18 cellular contexts compared by ENCODE assay signal in the genomic region with DNA sequence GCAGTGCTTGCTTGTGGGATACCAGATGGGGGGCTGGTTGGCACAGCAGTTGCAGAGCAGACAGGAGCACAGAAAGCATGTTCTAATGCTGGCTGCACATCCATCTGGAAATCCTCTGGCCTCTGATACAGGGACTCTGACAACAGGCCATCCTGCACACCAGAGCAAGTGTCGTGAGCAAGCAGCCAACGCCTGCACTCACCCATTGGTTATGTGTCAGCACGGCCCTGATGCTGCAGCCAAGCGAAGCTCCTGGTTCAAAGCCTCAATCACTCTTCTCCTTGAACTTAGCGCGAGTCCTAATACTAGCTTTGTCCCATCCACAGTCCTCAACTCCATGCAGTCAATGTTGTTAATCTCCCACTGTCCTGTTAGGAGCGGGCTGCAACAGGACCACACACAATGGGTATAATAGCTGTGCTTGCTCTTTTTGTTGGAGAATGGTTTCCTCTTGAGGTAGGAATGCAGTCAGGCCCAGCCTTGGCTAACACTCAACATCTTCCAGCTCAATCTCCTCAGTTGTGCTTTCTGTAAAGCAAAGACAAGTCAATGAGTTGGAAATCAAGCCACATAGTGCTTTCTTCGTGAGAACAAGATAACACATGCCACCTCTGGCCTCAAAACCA. TPM values are rescaled to one million over a fixed set of nuclear protein-coding genes. Genes with fewer than 3 reads are reported as not detected.
"Had no signal": no experiment of that assay in that cellular context is flagged by ENCODE, and none has a peak within 500 bp of the region (broad histone marks: within the 10 kb centered on the region; RNA-seq: fewer than 3 reads in every experiment).

No MANE protein-coding gene starts in this region.

- H3K4me3 Mint-ChIP-seq: activated CD4-positive, alpha-beta T cell treated with anti-CD3 and anti-CD28 coated beads, Interleukin-2, amount 10 ng/mL, durations not matched to agents 7 days and 5 days; activated naive CD8-positive, alpha-beta T cell treated with anti-CD3 and anti-CD28 coated beads, Interleukin-2, amount 10 ng/mL, durations not matched to agents 7 days and 5 days; activated T-helper 1 cell treated with anti-CD3 and anti-CD28 coated beads, Interleukin-12 subunit alpha, Interleukin-12 subunit beta, Interleukin-2, Interleukin-4 antibody, amounts not matched to agents 30 ng/mL and 10 ng/mL and 1 ng/mL, durations not matched to agents 14 hours and 24 hours and 36 hours; effector memory CD8-positive, alpha-beta T cell; naive thymus-derived CD4-positive, alpha-beta T cell had no signal

- H3K9me3 Mint-ChIP-seq: activated CD4-positive, alpha-beta T cell treated with anti-CD3 and anti-CD28 coated beads, Interleukin-2, amount 10 ng/mL, durations not matched to agents 7 days and 5 days; activated naive CD8-positive, alpha-beta T cell treated with anti-CD3 and anti-CD28 coated beads, Interleukin-2, amount 10 ng/mL, durations not matched to agents 7 days and 5 days; activated T-helper 1 cell treated with anti-CD3 and anti-CD28 coated beads, Interleukin-12 subunit alpha, Interleukin-12 subunit beta, Interleukin-2, Interleukin-4 antibody, amounts not matched to agents 30 ng/mL and 10 ng/mL and 1 ng/mL, durations not matched to agents 14 hours and 24 hours and 36 hours; effector memory CD8-positive, alpha-beta T cell had no signal

- DNase-seq: activated CD4-positive, alpha-beta T cell treated with anti-CD3 and anti-CD28 coated beads, Interleukin-2, amount 10 ng/mL, durations not matched to agents 7 days and 5 days; activated CD8-positive, alpha-beta memory T cell treated with anti-CD3 and anti-CD28 coated beads, Interleukin-2, amount 50 U/mL, for 48 hours; activated naive CD4-positive, alpha-beta T cell; activated naive CD8-positive, alpha-beta T cell treated with anti-CD3 and anti-CD28 coated beads, Interleukin-2, amount 10 ng/mL, durations not matched to agents 7 days and 5 days; dermis blood vessel endothelial cell; effector memory CD8-positive, alpha-beta T cell; islet precursor cell; mucosa of descending colon; naive thymus-derived CD4-positive, alpha-beta T cell; retina; stimulated activated CD4-positive, alpha-beta T cell treated with anti-CD3 and anti-CD28 coated beads, Interleukin-4, amount 100 ng/mL, for 1 hour; stimulated activated naive CD4-positive, alpha-beta T cell; trophoblast cell had no signal

- H3K9me3 ChIP-seq: gastroesophageal sphincter, left lung, mucosa of descending colon, suprapubic skin had no signal

- H3K27ac ChIP-seq: epithelial cell of prostate, gastroesophageal sphincter, left lung, suprapubic skin had no signal

- H3K4me3 ChIP-seq: gastroesophageal sphincter, left lung, mucosa of descending colon, suprapubic skin had no signal

- H3K27me3 ChIP-seq: gastroesophageal sphincter, left lung, suprapubic skin had no signal

- H3K4me1 ChIP-seq: gastroesophageal sphincter, left lung, suprapubic skin had no signal

- H3K27me3 Mint-ChIP-seq: activated CD4-positive, alpha-beta T cell treated with anti-CD3 and anti-CD28 coated beads, Interleukin-2, amount 10 ng/mL, durations not matched to agents 7 days and 5 days; activated naive CD8-positive, alpha-beta T cell treated with anti-CD3 and anti-CD28 coated beads, Interleukin-2, amount 10 ng/mL, durations not matched to agents 7 days and 5 days; effector memory CD8-positive, alpha-beta T cell had no signal

- H3K4me1 Mint-ChIP-seq: activated CD4-positive, alpha-beta T cell treated with anti-CD3 and anti-CD28 coated beads, Interleukin-2, amount 10 ng/mL, durations not matched to agents 7 days and 5 days; activated naive CD8-positive, alpha-beta T cell treated with anti-CD3 and anti-CD28 coated beads, Interleukin-2, amount 10 ng/mL, durations not matched to agents 7 days and 5 days had no signal

- H3K27ac Mint-ChIP-seq: activated CD4-positive, alpha-beta T cell treated with anti-CD3 and anti-CD28 coated beads, Interleukin-2, amount 10 ng/mL, durations not matched to agents 7 days and 5 days; activated naive CD8-positive, alpha-beta T cell treated with anti-CD3 and anti-CD28 coated beads, Interleukin-2, amount 10 ng/mL, durations not matched to agents 7 days and 5 days; activated T-helper 1 cell treated with anti-CD3 and anti-CD28 coated beads, Interleukin-12 subunit alpha, Interleukin-12 subunit beta, Interleukin-2, Interleukin-4 antibody, amounts not matched to agents 30 ng/mL and 10 ng/mL and 1 ng/mL, durations not matched to agents 14 hours and 24 hours and 36 hours; effector memory CD8-positive, alpha-beta T cell; naive thymus-derived CD4-positive, alpha-beta T cell had no signal

RNA-seq across cellular contexts. Expression of gene VSTM5, which starts 30.2 kb away (rescaled TPM):
- total RNA-seq: activated CD4-positive, alpha-beta T cell treated with anti-CD3 and anti-CD28 coated beads, Interleukin-2, amount 10 ng/mL, durations not matched to agents 7 days and 5 days; activated naive CD8-positive, alpha-beta T cell treated with anti-CD3 and anti-CD28 coated beads, Interleukin-2, amount 10 ng/mL, durations not matched to agents 7 days and 5 days; activated T-helper 1 cell treated with anti-CD3 and anti-CD28 coated beads, Interleukin-12 subunit alpha, Interleukin-12 subunit beta, Interleukin-2, Interleukin-4 antibody, amounts not matched to agents 30 ng/mL and 10 ng/mL and 1 ng/mL, durations not matched to agents 14 hours and 24 hours and 36 hours; dermis blood vessel endothelial cell; naive thymus-derived CD4-positive, alpha-beta T cell had no signal
- polyA plus RNA-seq: naive thymus-derived CD4-positive, alpha-beta T cell had no signal
